ENCODE assay signal across 8 cellular contexts in the genomic region with DNA sequence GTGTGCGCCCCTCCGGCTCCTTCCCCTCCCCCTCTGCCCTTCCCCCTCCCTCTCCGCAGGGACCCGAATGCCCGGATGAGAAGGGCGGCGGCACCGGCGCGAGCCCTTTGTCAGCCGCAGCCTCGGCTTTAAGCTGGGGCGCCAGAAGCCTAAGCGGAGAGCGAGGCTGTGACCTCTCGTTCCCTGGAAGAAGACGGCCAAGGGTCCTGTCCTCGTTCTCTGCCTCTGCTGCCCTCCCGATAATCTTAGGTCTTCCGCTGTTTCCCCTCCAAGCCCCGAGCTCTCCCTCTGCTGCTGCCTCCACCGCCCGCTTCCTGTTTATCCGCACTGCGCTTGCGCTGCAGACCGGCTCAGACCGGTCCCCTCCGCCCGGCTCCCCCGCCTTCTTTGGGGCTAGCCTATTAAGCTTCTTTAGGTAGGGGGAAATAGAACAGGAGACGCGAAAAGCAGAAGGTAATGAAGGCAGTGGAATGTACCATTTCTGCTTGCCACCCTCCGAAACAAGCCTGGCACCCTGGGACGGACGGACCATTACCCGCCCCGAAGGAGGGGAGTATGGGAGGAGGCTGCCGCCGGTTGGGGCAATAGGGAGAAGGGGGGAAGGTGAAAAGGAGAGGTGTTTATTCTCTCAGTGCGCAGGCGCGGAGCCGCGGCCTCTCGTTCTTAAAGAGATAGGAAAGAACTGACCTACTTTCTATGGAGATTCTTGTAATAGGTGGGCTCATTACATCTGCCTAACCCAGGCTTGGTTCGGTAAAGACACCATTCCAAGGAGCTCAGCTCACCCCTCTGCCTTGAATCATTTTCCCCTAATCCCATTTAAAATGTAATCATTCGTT. TPM values are rescaled to one million over a fixed set of nuclear protein-coding genes. Genes with fewer than 3 reads are reported as not detected.
DNase-seq lines count a peak whose midpoint lies in the region; ATAC-seq and TF ChIP-seq lines count a peak whose summit lies in the region.

A gene (minus strand): TSS at position 326 of the 839 bp plus-strand sequence. CDS start 422 bp downstream, outside the sequence.

- 0 to 1% methylated on average over 45 to 48 of the region's 48 CpGs for WGBS in lung, 2 donors

- H3K9me3 ChIP-seq in lung (ENCODE audit: control insufficient read depth in 2 of 2, insufficient read depth in 1 of 2, low read length in 1 of 2): no peaks in the 10 kb centered on the region

- TF ChIP-seq CTCF in GM20000 (IDR thresholded peaks at IDR 0.05; ENCODE audit: extremely low read depth, missing control alignments) (no peak), lung (IDR thresholded peaks at IDR 0.05; ENCODE audit: control extremely low read depth, extremely low read depth) (no peak)

- H3K27ac ChIP-seq in lung (ENCODE audit: low read depth in 1 of 2, low read length in 1 of 2): peak within 1 kb of the TSS; percentile 94 to 95

- no peaks in the 10 kb centered on the region for H3K36me3 ChIP-seq in lung (ENCODE audit: control insufficient read depth in 2 of 2, insufficient read depth in 2 of 2, low read length in 2 of 2)

- peak within 1 kb of the TSS; percentile 83 for H3K4me3 ChIP-seq in lung

- H3K4me1 ChIP-seq in lung (ENCODE audit: control insufficient read depth in 2 of 2, insufficient read depth in 2 of 2, low read length in 2 of 2): peaks cover 0 to 9% of the 10 kb centered on the region in 2 donors

- DNase-seq in CMK (ENCODE audit: low read depth) (peak; percentile 100), GM20000 (ENCODE audit: low spot score) (peak; percentile 94), HT-29 (ENCODE audit: low spot score) (peak; percentile 100), NOMO-1 (lab: John Stamatoyannopoulos, UW; ENCODE audit: unreplicated experiment in 2 of 2) (peak; percentile 99), lung (ENCODE audit: low spot score) (peak; percentile 97)
- DNase-seq in effector CD8-positive, alpha-beta T cell (lab: John Stamatoyannopoulos, UW): peak; percentile 100
- peak; percentile 87 to 95 (median 93) for DNase-seq in stimulated activated CD4-positive, alpha-beta T cell treated with anti-CD3 and anti-CD28 coated beads, TNF-alpha, amount 100 ng/mL, for 4 hours (ENCODE audit: low read depth in 3 of 3)

- ATAC-seq in lung (ENCODE audit: insufficient read depth, low FRiP score): peak; percentile 96

- CTCF ChIA-PET in activated CD8-positive, alpha-beta memory T cell treated with anti-CD3 and anti-CD28 coated beads for 36 hours (lab: Charles Lee): interaction anchor here (0.5 to 2.9 kb wide), 9 partner anchors 11 to 1669 kb away, joined by 3 to 12 read pairs (median 3); a partner anchor contains a TSS

- H3K27me3 ChIP-seq in lung (ENCODE audit: control insufficient read depth, insufficient read depth): no peaks in the 10 kb centered on the region

- POLR2A ChIA-PET in activated CD8-positive, alpha-beta memory T cell treated with anti-CD3 and anti-CD28 coated beads for 36 hours (lab: Charles Lee): interaction anchor here (0.6 to 2.5 kb wide), 10 partner anchors 10 to 296 kb away, joined by 3 to 20 read pairs (median 6); a partner anchor contains a TSS

RNA-seq across cellular contexts. Expression of the gene that starts here (rescaled TPM):
- total RNA-seq in HT-29 (2014; rRNA removed; shearing (Covaris generic)): 42.9 and 43.2 TPM in 2 replicates
- total RNA-seq in activated CD8-positive, alpha-beta memory T cell treated with anti-CD3 and anti-CD28 coated beads for 36 hours: 10 to 100 TPM; 81.5 to 83.7 TPM
- total RNA-seq in lung: 100 to 1,000 TPM in 1 of 2 donors, 10 to 100 TPM in 1; 89.3 to 362 TPM
- 10 to 100 TPM; 45.7 to 50.1 TPM for polyA plus RNA-seq in lung

Comparison
In these comparisons a context has a peak if more than half of its experiments do, and no peak if none do; other contexts are left out.
1. Peak in every context shown above with its lines: DNase-seq, ATAC-seq, H3K4me3 ChIP-seq and H3K27ac ChIP-seq.